Comparison of ENCODE assay signal across 8 cellular contexts in the genomic region with DNA sequence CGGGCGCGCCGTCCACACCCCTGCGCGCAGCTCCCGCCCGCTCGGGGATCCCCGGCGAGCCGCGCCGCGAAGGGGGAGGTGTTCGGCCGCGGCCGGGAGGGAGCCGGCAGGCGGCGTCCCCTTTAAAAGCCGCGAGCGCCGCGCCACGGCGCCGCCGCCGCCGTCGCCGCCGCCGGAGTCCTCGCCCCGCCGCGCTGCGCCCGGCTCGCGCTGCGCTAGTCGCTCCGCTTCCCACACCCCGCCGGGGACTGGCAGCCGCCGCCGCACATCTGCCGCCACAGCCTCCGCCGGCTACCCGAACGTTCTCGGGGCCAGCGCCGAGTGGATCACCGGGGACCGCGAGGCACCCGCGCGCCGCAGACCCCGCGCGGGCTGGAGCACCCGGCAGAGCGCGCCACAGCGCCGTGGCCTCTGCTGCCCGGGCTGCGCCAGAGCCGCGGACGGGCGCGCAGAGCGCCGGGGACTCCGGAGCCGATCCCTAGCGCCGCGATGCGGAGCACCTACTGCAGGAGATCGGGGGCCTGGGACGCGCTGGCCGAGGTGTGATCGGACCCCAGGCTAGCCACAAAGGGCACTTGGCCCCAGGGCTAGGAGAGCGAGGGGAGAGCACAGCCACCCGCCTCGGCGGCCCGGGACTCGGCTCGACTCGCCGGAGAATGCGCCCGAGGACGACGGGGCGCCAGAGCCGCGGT. TPM values are rescaled to one million over a fixed set of nuclear protein-coding genes. Genes with fewer than 3 reads are reported as not detected.
DNase-seq lines count a peak whose midpoint lies in the region; ATAC-seq and TF ChIP-seq lines count a peak whose summit lies in the region.

A gene (plus strand): TSS at position 151 of the 692 bp plus-strand sequence. CDS start 2,441 bp downstream, outside the sequence.

- H3K27ac Mint-ChIP-seq in activated CD8-positive, alpha-beta T cell treated with anti-CD3 and anti-CD28 coated beads for 36 hours = no peak within 1 kb of the TSS
- no peak within 1 kb of the TSS for H3K27ac Mint-ChIP-seq in nephron

- CTCF ChIA-PET in activated CD8-positive, alpha-beta T cell treated with anti-CD3 and anti-CD28 coated beads for 36 hours (lab: Charles Lee) = no interaction called here

- peaks cover 42% of the 10 kb centered on the region for H3K27me3 Mint-ChIP-seq in activated CD8-positive, alpha-beta T cell treated with anti-CD3 and anti-CD28 coated beads for 36 hours
- peaks cover 39% of the 10 kb centered on the region for H3K27me3 Mint-ChIP-seq in nephron (ENCODE audit: low read depth)

- no peaks in the 10 kb centered on the region for H3K9me3 Mint-ChIP-seq in activated CD8-positive, alpha-beta T cell treated with anti-CD3 and anti-CD28 coated beads for 36 hours
- no peaks in the 10 kb centered on the region for H3K9me3 Mint-ChIP-seq in nephron

- TF ChIP-seq POLR2A in NB4 (IDR thresholded peaks at IDR 0.05; ENCODE audit: extremely low read depth, insufficient read length) = peak; percentile 21

- peaks cover 2% of the 10 kb centered on the region for H3K4me1 Mint-ChIP-seq in activated CD8-positive, alpha-beta T cell treated with anti-CD3 and anti-CD28 coated beads for 36 hours (ENCODE audit: low read depth)
- peaks cover 28% of the 10 kb centered on the region for H3K4me1 Mint-ChIP-seq in nephron

- no peaks in the 10 kb centered on the region for H3K36me3 Mint-ChIP-seq in activated CD8-positive, alpha-beta T cell treated with anti-CD3 and anti-CD28 coated beads for 36 hours (ENCODE audit: low read depth)
- no peaks in the 10 kb centered on the region for H3K36me3 Mint-ChIP-seq in nephron (ENCODE audit: low read depth)

- peak within 1 kb of the TSS; percentile 79 for H3K4me3 ChIP-seq in NB4 (ENCODE audit: low read depth, low read length)

- intact Hi-C loops in activated CD8-positive, alpha-beta T cell treated with anti-CD3 and anti-CD28 coated beads for 36 hours (cut with micrococcal nuclease) = loop anchor here (10.0 kb wide), 1 partner anchor 1087 kb away; no protein-coding TSS in a partner anchor

- ATAC-seq in GM21825 (IDR thresholded peaks at IDR 0.05; ENCODE audit: unreplicated experiment) = peak; percentile 60
- peak; percentile 39 for ATAC-seq in activated CD8-positive, alpha-beta T cell treated with anti-CD3 and anti-CD28 coated beads for 36 hours

- peak; percentile 58 to 96 (median 92) for DNase-seq in NCI-H1417 (lab: John Stamatoyannopoulos, UW)
- DNase-seq in NCI-H1417 treated with DMSO at 0.1 percent for 48 hours (lab: John Stamatoyannopoulos, UW) = no peak
- peak; percentile 85 for DNase-seq in NB4 (ENCODE audit: low read depth)
- DNase-seq in activated CD8-positive, alpha-beta T cell treated with anti-CD3 and anti-CD28 coated beads for 36 hours = peak; percentile 4
- no peak for DNase-seq in glomerular endothelial cell (ENCODE audit: extremely low read depth, low read depth, low spot score)
- DNase-seq in activated effector memory CD4-positive, alpha-beta T cell treated with anti-CD3 and anti-CD28 coated beads, Interleukin-2, amount 50 U/mL, for 16 hours = no peak

- TF ChIP-seq CTCF in NB4 (IDR thresholded peaks at IDR 0.05; ENCODE audit: low read depth, low read length) = no peak
- no peak for TF ChIP-seq CTCF in activated CD8-positive, alpha-beta T cell treated with anti-CD3 and anti-CD28 coated beads for 36 hours (IDR thresholded peaks at IDR 0.05)
- TF ChIP-seq CTCF in nephron (IDR thresholded peaks at IDR 0.05; ENCODE audit: unreplicated experiment in 3 of 3) = no peak

- H3K4me3 Mint-ChIP-seq in activated CD8-positive, alpha-beta T cell treated with anti-CD3 and anti-CD28 coated beads for 36 hours = no peak within 1 kb of the TSS
- peak within 1 kb of the TSS; percentile 89 to 97 (median 90) for H3K4me3 Mint-ChIP-seq in nephron

- POLR2A ChIA-PET in activated CD8-positive, alpha-beta T cell treated with anti-CD3 and anti-CD28 coated beads for 36 hours (lab: Charles Lee) = interaction anchor here (0.6 kb wide), 1 partner anchor 23 kb away, joined by 3 read pairs; no protein-coding TSS in a partner anchor

RNA-seq across cellular contexts. Expression of the gene that starts here (rescaled TPM):
- total RNA-seq in activated CD8-positive, alpha-beta T cell treated with anti-CD3 and anti-CD28 coated beads for 36 hours = not detected
- 17.7 and 26.9 TPM in 2 replicates for total RNA-seq in glomerular endothelial cell

Comparison
In these comparisons a context has a peak if more than half of its experiments do, and no peak if none do; other contexts are left out.
1. RNA of the gene that starts here (total RNA-seq): 17.7 to 26.9 TPM in glomerular endothelial cell; not detected in activated CD8-positive, alpha-beta T cell treated with anti-CD3 and anti-CD28 coated beads for 36 hours; every median in the first group is over 10 times any median in the second.
2. DNase-seq: peak in NCI-H1417 (3 of 3) and NB4 (single experiment); none in NCI-H1417 treated with DMSO at 0.1 percent for 48 hours (single experiment), glomerular endothelial cell (single experiment) and activated effector memory CD4-positive, alpha-beta T cell treated with anti-CD3 and anti-CD28 coated beads, Interleukin-2, amount 50 U/mL, for 16 hours (single experiment).
3. Peak in DNase-seq and ATAC-seq in activated CD8-positive, alpha-beta T cell treated with anti-CD3 and anti-CD28 coated beads for 36 hours; RNA of the gene not detected or under 1 TPM.